1 cellular context compared by ENCODE assay signal in the genomic region with DNA sequence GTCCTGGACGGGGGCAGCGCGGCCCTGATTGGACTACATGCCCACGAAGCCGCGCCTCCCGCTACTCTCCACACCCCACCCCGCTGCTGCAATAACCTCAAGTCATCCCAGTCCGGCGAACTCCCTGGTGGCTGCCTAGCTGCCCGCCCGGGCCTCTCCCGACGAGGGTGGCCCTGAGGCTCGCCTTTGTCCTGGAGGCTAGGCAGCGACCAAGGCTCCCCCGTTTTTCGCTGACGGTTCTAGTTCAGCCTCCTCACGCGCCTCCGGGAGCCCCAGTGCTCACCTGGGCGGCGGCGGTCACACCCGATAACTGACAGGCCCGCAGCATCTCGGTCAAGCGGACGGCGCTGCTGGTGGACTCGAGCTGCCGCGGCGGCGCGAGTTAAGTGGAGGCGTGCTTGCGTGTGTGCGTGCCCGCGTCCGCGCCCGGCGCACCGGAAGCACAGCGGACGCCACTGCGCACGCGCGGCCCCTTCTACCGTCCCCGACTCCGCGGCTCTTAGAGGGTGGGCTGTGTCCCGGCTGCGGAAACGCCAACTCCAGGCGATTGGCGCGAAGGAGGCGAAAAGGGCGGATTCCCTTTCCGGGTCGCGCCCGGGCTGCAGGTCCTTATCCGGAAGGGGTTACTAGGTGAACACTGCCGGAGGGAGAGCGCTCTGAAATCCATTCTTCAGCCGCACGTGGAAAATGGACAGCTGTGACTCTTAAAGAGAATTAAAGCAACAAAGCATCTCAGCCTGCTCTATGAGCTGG.
A peak's percentile ranks its signal among the peaks of the same experiment; 100 is the strongest.
TF ChIP-seq lines count a peak whose summit lies in the region.

TSS of gene IMMT (minus strand) at position 408 of the 753 bp plus-strand sequence. CDS start at position 328, 80 bp downstream.

TF ChIP-seq in HepG2, 621 proteins besides CTCF, POLR2A, EP300 and RAD21 (continued from another document):
- TF ChIP-seq, protein P1, sequence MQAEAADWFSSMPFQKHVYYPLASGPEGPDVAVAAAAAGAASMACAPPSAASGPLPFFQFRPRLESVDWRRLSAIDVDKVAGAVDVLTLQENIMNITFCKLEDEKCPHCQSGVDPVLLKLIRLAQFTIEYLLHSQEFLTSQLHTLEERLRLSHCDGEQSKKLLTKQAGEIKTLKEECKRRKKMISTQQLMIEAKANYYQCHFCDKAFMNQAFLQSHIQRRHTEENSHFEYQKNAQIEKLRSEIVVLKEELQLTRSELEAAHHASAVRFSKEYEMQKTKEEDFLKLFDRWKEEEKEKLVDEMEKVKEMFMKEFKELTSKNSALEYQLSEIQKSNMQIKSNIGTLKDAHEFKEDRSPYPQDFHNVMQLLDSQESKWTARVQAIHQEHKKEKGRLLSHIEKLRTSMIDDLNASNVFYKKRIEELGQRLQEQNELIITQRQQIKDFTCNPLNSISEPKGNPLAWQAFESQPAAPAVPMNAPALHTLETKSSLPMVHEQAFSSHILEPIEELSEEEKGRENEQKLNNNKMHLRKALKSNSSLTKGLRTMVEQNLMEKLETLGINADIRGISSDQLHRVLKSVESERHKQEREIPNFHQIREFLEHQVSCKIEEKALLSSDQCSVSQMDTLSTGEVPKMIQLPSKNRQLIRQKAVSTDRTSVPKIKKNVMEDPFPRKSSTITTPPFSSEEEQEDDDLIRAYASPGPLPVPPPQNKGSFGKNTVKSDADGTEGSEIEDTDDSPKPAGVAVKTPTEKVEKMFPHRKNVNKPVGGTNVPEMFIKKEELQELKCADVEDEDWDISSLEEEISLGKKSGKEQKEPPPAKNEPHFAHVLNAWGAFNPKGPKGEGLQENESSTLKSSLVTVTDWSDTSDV (CRISPR knock-in tag; IDR thresholded peaks at IDR 0.05), result peak; percentile 74; the same call in 1 of the 2 replicates
- no peak for TF ChIP-seq HOXA7 (CRISPR knock-in tag; IDR thresholded peaks at IDR 0.05)
- TF ChIP-seq FOXJ3 (CRISPR knock-in tag; IDR thresholded peaks at IDR 0.05; ENCODE audit: borderline replicate concordance), result peak; percentile 72
- peak; percentile 5; the same call in 1 of the 2 replicates for TF ChIP-seq ZNF703 (CRISPR knock-in tag; IDR thresholded peaks at IDR 0.05; ENCODE audit: borderline replicate concordance)
- TF ChIP-seq, protein P2, sequence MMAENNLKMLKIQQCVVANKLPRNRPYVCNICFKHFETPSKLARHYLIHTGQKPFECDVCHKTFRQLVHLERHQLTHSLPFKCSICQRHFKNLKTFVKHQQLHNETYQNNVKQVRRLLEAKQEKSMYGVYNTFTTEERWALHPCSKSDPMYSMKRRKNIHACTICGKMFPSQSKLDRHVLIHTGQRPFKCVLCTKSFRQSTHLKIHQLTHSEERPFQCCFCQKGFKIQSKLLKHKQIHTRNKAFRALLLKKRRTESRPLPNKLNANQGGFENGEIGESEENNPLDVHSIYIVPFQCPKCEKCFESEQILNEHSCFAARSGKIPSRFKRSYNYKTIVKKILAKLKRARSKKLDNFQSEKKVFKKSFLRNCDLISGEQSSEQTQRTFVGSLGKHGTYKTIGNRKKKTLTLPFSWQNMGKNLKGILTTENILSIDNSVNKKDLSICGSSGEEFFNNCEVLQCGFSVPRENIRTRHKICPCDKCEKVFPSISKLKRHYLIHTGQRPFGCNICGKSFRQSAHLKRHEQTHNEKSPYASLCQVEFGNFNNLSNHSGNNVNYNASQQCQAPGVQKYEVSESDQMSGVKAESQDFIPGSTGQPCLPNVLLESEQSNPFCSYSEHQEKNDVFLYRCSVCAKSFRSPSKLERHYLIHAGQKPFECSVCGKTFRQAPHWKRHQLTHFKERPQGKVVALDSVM (CRISPR knock-in tag; IDR thresholded peaks at IDR 0.05), result no peak; the same call in 1 of the 2 replicates
- peak; percentile 36; the same call in 1 of the 2 replicates for TF ChIP-seq RFXANK (CRISPR knock-in tag; IDR thresholded peaks at IDR 0.05)
- TF ChIP-seq ZNF547 (CRISPR knock-in tag; IDR thresholded peaks at IDR 0.05), result peak; percentile 98
